ENCODE assay signal across 8 cellular contexts in the genomic region with DNA sequence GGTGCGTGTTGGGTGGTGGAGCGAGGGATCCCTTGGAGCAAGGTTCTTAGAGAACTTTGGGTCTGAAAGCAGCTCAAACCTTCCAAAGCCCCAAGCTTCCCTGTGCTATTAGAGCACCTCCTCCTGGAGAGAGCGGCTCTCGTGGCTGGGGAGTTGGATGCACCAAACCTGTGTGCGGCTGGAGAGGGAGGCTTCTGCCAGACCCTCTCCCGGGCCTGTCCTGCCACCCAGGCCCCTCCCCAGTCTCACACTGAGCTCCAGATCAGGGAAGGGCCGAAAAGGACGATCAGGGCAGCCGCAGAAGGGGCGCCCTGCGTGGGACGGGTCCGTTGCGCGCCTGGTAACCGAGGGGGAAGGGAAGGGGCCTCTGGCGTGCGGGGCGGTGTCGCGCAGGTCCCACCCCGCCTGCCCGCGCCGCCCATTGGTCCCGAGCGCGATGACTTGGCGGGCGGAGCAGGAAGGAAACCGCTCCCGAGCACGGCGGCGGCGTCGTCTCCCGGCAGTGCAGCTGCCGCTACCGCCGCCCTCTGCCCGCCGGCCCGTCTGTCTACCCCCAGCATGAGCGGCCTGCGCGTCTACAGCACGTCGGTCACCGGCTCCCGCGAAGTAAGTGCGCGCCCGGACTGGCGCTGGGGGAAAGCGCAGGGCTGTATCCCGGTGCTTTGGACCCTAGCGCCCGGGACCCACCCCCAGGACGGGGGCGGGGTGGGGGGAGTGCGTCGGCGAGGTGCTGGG. TPM values are rescaled to one million over a fixed set of nuclear protein-coding genes. Genes with fewer than 3 reads are reported as not detected.
DNase-seq lines count a peak whose midpoint lies in the region; ATAC-seq and TF ChIP-seq lines count a peak whose summit lies in the region.

A gene (plus strand): TSS at position 489 of the 735 bp plus-strand sequence. CDS start 70 bp downstream, at position 559.

- H3K4me1 Mint-ChIP-seq in activated naive CD8-positive, alpha-beta T cell treated with anti-CD3 and anti-CD28 coated beads, Interleukin-2, amount 10 ng/mL, durations not matched to agents 7 days and 5 days, result peaks cover 70% of the 10 kb centered on the region

- no peaks in the 10 kb centered on the region for H3K27me3 ChIP-seq in MM.1S (replicated peaks; ENCODE audit: insufficient read depth, low read length)
- H3K27me3 ChIP-seq in parathyroid adenoma (ENCODE audit: control insufficient read depth, insufficient read depth, low read length), result no peaks in the 10 kb centered on the region
- no peaks in the 10 kb centered on the region for H3K27me3 ChIP-seq in tibial artery

- H3K9me3 Mint-ChIP-seq in activated naive CD8-positive, alpha-beta T cell treated with anti-CD3 and anti-CD28 coated beads, Interleukin-2, amount 10 ng/mL, durations not matched to agents 7 days and 5 days, result no peaks in the 10 kb centered on the region

- H3K4me3 ChIP-seq in MM.1S (ENCODE audit: low read length) (peak within 1 kb of the TSS; percentile 86), parathyroid adenoma (ENCODE audit: low read depth, low read length) (peak within 1 kb of the TSS; percentile 80), tibial artery (peak within 1 kb of the TSS; percentile 74 to 88)

- H3K9me3 ChIP-seq in MM.1S (replicated peaks; ENCODE audit: insufficient read depth, low read length), result no peaks in the 10 kb centered on the region
- no peaks in the 10 kb centered on the region for H3K9me3 ChIP-seq in parathyroid adenoma (ENCODE audit: control insufficient read depth, low read length)
- no peaks in the 10 kb centered on the region for H3K9me3 ChIP-seq in tibial artery

- H3K36me3 ChIP-seq in MM.1S (replicated peaks; ENCODE audit: insufficient read depth, low read length), result peaks cover 14% of the 10 kb centered on the region
- no peaks in the 10 kb centered on the region for H3K36me3 ChIP-seq in parathyroid adenoma (ENCODE audit: control insufficient read depth, insufficient read depth, low read length)
- no peaks in the 10 kb centered on the region for H3K36me3 ChIP-seq in tibial artery

- H3K27ac Mint-ChIP-seq in activated naive CD8-positive, alpha-beta T cell treated with anti-CD3 and anti-CD28 coated beads, Interleukin-2, amount 10 ng/mL, durations not matched to agents 7 days and 5 days, result peak within 1 kb of the TSS; percentile 93

- H2AFZ ChIP-seq in MM.1S (ENCODE audit: low read length) (peak within 1 kb of the TSS; percentile 66), parathyroid adenoma (peak within 1 kb of the TSS; percentile 79)

- H3K27ac ChIP-seq in MM.1S (ENCODE audit: low read length) (peak within 1 kb of the TSS; percentile 48; the same call in 1 of the 2 replicates), parathyroid adenoma (peak within 1 kb of the TSS; percentile 77), tibial artery (peak within 1 kb of the TSS; percentile 86 to 92)

- TF ChIP-seq CTCF in MM.1S (IDR thresholded peaks at IDR 0.05; ENCODE audit: low read length) (peak; percentile 43), parathyroid adenoma (IDR thresholded peaks at IDR 0.05) (peak; percentile 22), tibial artery (IDR thresholded peaks at IDR 0.05) (peak in 1 of 2 experiments; percentile 19)

- H3K9ac ChIP-seq in MM.1S (ENCODE audit: low read length) (peak within 1 kb of the TSS; percentile 79), parathyroid adenoma (no peak within 1 kb of the TSS)

- no peaks in the 10 kb centered on the region for H3K9me2 ChIP-seq in MM.1S (replicated peaks; ENCODE audit: insufficient read depth, low read length)

- peak within 1 kb of the TSS; percentile 98 for H3K4me3 Mint-ChIP-seq in activated naive CD8-positive, alpha-beta T cell treated with anti-CD3 and anti-CD28 coated beads, Interleukin-2, amount 10 ng/mL, durations not matched to agents 7 days and 5 days

- peak; percentile 55 for ATAC-seq in activated naive CD8-positive, alpha-beta T cell treated with anti-CD3 and anti-CD28 coated beads, Interleukin-2, amount 10 ng/mL, durations not matched to agents 7 days and 5 days (ENCODE audit: low read depth)
- ATAC-seq in Right ventricle myocardium inferior, result peak; percentile 77

- intact Hi-C loops in Right ventricle myocardium inferior (cut with DNase I) (loop anchor here (5.0 kb wide), 2 partner anchors 47 to 83 kb away; a partner anchor contains a TSS), tibial artery (cut with DNase I; ENCODE audit: low total_unique reads) (loop anchor here (5.0 kb wide), 1 partner anchor 1338 kb away; no protein-coding TSS in a partner anchor)

- peaks cover 30% of the 10 kb centered on the region for H3K36me3 Mint-ChIP-seq in activated naive CD8-positive, alpha-beta T cell treated with anti-CD3 and anti-CD28 coated beads, Interleukin-2, amount 10 ng/mL, durations not matched to agents 7 days and 5 days

- H3K79me2 ChIP-seq in MM.1S (ENCODE audit: low read length) (peaks cover 25% of the 10 kb centered on the region), parathyroid adenoma (no peaks in the 10 kb centered on the region)

- H3K4me1 ChIP-seq in MM.1S (ENCODE audit: low read length) (peaks cover 16% of the 10 kb centered on the region), parathyroid adenoma (peaks cover 5% of the 10 kb centered on the region), tibial artery (peaks cover 0 to 84% (median 72%) of the 10 kb centered on the region in 4 donors)

- peaks cover 18% of the 10 kb centered on the region for H3F3A ChIP-seq in MM.1S (ENCODE audit: insufficient read depth, low read length)

- POLR2A ChIA-PET in activated naive CD8-positive, alpha-beta T cell treated with anti-CD3 and anti-CD28 coated beads, Interleukin-2, amount 10 ng/mL, durations not matched to agents 7 days and 5 days (lab: Charles Lee), result interaction anchor here (0.6 to 20.6 kb wide), 12 partner anchors 10 to 153 kb away, joined by 3 to 1079 read pairs (median 4); a partner anchor contains a TSS

- H3K4me2 ChIP-seq in MM.1S (ENCODE audit: low read depth, low read length), result peak within 1 kb of the TSS; percentile 95
- H3K4me2 ChIP-seq in parathyroid adenoma (ENCODE audit: low read length), result peak within 1 kb of the TSS; percentile 93

- no peaks in the 10 kb centered on the region for H3K27me3 Mint-ChIP-seq in activated naive CD8-positive, alpha-beta T cell treated with anti-CD3 and anti-CD28 coated beads, Interleukin-2, amount 10 ng/mL, durations not matched to agents 7 days and 5 days

- DNase-seq in ELR (ENCODE audit: low read depth), result peak; percentile 84
- peak; percentile 47 for DNase-seq in GOT3 (lab: John Stamatoyannopoulos, UW)
- peak; percentile 86 for DNase-seq in MM.1S
- DNase-seq in SW 1271 (lab: John Stamatoyannopoulos, UW), result peak; percentile 32 to 69
- peak; percentile 88 for DNase-seq in activated naive CD8-positive, alpha-beta T cell treated with anti-CD3 and anti-CD28 coated beads, Interleukin-2, amount 10 ng/mL, durations not matched to agents 7 days and 5 days
- DNase-seq in Right ventricle myocardium inferior (ENCODE audit: missing footprints), result peak; percentile 96
- peak; percentile 90 to 94 for DNase-seq in tibial artery

- H4K20me1 ChIP-seq in MM.1S (ENCODE audit: insufficient read depth, low read length), result no peaks in the 10 kb centered on the region

RNA-seq across cellular contexts. Expression of the gene that starts here (rescaled TPM):
- total RNA-seq in activated naive CD8-positive, alpha-beta T cell treated with anti-CD3 and anti-CD28 coated beads, Interleukin-2, amount 10 ng/mL, durations not matched to agents 7 days and 5 days, result 100 to 1,000 TPM; 531 to 542 TPM
- 50.5 TPM for total RNA-seq in Right ventricle myocardium inferior

Comparison
In these comparisons a context has a peak if more than half of its experiments do, and no peak if none do; other contexts are left out.
1. Peak in every context shown above with its lines: DNase-seq, ATAC-seq, H3K4me3 ChIP-seq and H3K27ac ChIP-seq.
2. RNA of the gene that starts here (total RNA-seq): 531 to 542 TPM in activated naive CD8-positive, alpha-beta T cell treated with anti-CD3 and anti-CD28 coated beads, Interleukin-2, amount 10 ng/mL, durations not matched to agents 7 days and 5 days; 50.5 TPM in Right ventricle myocardium inferior (single experiment); every median in the first group is over 10 times any median in the second.